In the genomic region with DNA sequence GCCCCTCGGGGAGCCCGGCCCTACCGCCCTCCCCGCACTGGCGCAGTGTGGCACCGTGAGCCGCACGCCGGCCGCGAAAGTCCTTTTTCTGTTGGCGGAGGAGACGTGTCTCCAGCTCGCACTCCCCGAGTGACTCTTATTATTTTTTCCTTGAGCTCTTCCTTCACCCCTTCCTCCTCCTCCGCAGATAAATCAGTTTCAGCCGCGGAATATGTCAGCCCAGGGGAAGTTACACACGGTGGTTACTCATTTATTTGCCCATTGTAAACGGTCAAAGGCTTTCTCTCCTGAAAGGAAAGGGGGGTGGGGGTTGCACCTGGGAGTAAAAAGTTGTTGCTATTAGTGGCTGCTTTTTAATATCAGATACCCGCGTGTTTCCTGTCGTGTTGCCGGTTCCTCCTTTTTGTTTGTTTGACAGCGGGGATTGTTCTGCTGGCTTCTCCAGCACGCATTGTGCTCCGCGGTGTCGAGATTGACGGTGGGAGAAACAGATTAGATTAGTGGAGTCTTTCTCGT, we compare ENCODE assay signal across 8 cellular contexts. TPM values are rescaled to one million over a fixed set of nuclear protein-coding genes. Genes with fewer than 3 reads are reported as not detected.
A peak's percentile ranks its signal among the peaks of the same experiment; 100 is the strongest.
DNase-seq lines count a peak whose midpoint lies in the region; ATAC-seq and TF ChIP-seq lines count a peak whose summit lies in the region.

No MANE protein-coding gene starts in this region.

- DNase-seq in H9 (no peak), NT2/D1 (ENCODE audit: low read depth, low spot score) (no peak), mammary epithelial cell (peak; percentile 60), lower leg skin (ENCODE audit: low spot score in 2 of 2) (peak in 1 of 2 donors; percentile 45), NCI-H2171 treated with DMSO at 0.1 percent for 48 hours (lab: John Stamatoyannopoulos, UW) (no peak)
- DNase-seq in stimulated activated naive CD8-positive, alpha-beta T cell treated with anti-CD3 and anti-CD28 coated beads, Interleukin-15, Interleukin-2, amounts not matched to agents 100 U/mL and 50 U/mL, for 24 hours, result peak; percentile 48

- H3K23me2 ChIP-seq in H9 (ENCODE audit: insufficient read length, low read depth, low read length, poor library complexity, severe bottlenecking), result peaks cover 17% of the 10 kb centered on the region

- no peaks in the 10 kb centered on the region for H3K79me1 ChIP-seq in H9 (ENCODE audit: insufficient read depth, low read depth, low read length, poor library complexity, severe bottlenecking)

- WGBS in H9 (ENCODE audit: extremely low coverage, insufficient read length, low lambda C conversion rate), result no CpG with 5 or more reads among the region's 31 CpGs
- 2% methylated on average over 14 of the region's 31 CpGs for WGBS in mammary epithelial cell (ENCODE audit: low coverage, missing lambda C conversion rate)
- 0 to 1% methylated on average over 25 to 31 of the region's 31 CpGs for WGBS in lower leg skin, 2 donors

- no peak overlapping the region for H4K5ac ChIP-seq in H9 (ENCODE audit: insufficient read length, low read depth, low read length)

- H2BK15ac ChIP-seq in H9 (ENCODE audit: low read depth, low read length), result no peak overlapping the region

- CTCF ChIA-PET in mammary epithelial cell (lab: Charles Lee; ENCODE audit: low non-redundant PET), result interaction anchor here (0.6 kb wide), 1 partner anchor 83 kb away, joined by 3 read pairs; no protein-coding TSS in a partner anchor

- no peak overlapping the region for H3K18ac ChIP-seq in H9 (ENCODE audit: insufficient read length, low read depth, low read length)

- H3K9ac ChIP-seq in H9 (ENCODE audit: extremely low read depth, insufficient read length, low read length) (peak overlapping the region; percentile 59), NT2/D1 (ENCODE audit: insufficient read length, low read depth) (peak overlapping the region; percentile 83), mammary epithelial cell (ENCODE audit: insufficient read depth, low read length) (peak overlapping the region; percentile 90)

- no peaks in the 10 kb centered on the region for H4K20me1 ChIP-seq in H9 (ENCODE audit: control insufficient read depth, insufficient read depth, insufficient read length)
- no peaks in the 10 kb centered on the region for H4K20me1 ChIP-seq in mammary epithelial cell (ENCODE audit: insufficient read depth, low read length)

- no peaks in the 10 kb centered on the region; a peak in 2 of 7 replicates for H3K36me3 Mint-ChIP-seq in H9 (ENCODE audit: insufficient read depth in 1 of 3, low read depth in 3 of 3)

- H2AK5ac ChIP-seq in H9 (ENCODE audit: insufficient read length, low read length), result no peak overlapping the region

- H3K4me1 Mint-ChIP-seq in H9, result peaks cover 68 to 73% of the 10 kb centered on the region in 2 experiments

- TF ChIP-seq CTCF in H9 (conservative IDR thresholded peaks at IDR 0.05), result no peak
- no peak for TF ChIP-seq CTCF in mammary epithelial cell (conservative IDR thresholded peaks at IDR 0.05 in 1 of 2, IDR thresholded peaks at IDR 0.05 in 1 of 2; ENCODE audit: extremely low read depth in 1 of 2, insufficient read depth in 1 of 2, low read depth in 1 of 2, low read length in 2 of 2)
- no peak for TF ChIP-seq CTCF in lower leg skin (IDR thresholded peaks at IDR 0.05)

- peak overlapping the region; percentile 75 for H3K4me2 ChIP-seq in H9 (ENCODE audit: insufficient read depth, insufficient read length, low read length)
- H3K4me2 ChIP-seq in mammary epithelial cell (ENCODE audit: insufficient read depth, low read depth, low read length), result peak overlapping the region; percentile 79

- H2BK120ac ChIP-seq in H9 (ENCODE audit: low read depth, low read length, poor library complexity, severe bottlenecking), result no peak overlapping the region

- H3K79me2 ChIP-seq in H9 (ENCODE audit: insufficient read depth, low read length), result peaks cover 38% of the 10 kb centered on the region; the same call in 1 of the 2 replicates
- H3K79me2 ChIP-seq in mammary epithelial cell (ENCODE audit: insufficient read depth, low read length), result peaks cover 81% of the 10 kb centered on the region

- in situ Hi-C loops in mammary epithelial cell (cut with MboI; ENCODE audit: low sequenced_read_pairs in 2 of 2), result loop anchor here in 1 of 2 donors (10.0 kb wide), 2 partner anchors 98 to 308 kb away; no protein-coding TSS in a partner anchor

- peaks cover 3% of the 10 kb centered on the region; the same call in 1 of the 2 replicates for H3K27me3 ChIP-seq in H9 (ENCODE audit: insufficient read depth, low read length)
- peaks cover 14% of the 10 kb centered on the region for H3K27me3 ChIP-seq in NT2/D1 (ENCODE audit: insufficient read depth, insufficient read length)
- H3K27me3 ChIP-seq in mammary epithelial cell (ENCODE audit: insufficient read depth, low read length), result no peaks in the 10 kb centered on the region

- H3K36me3 ChIP-seq in NT2/D1 (ENCODE audit: insufficient read depth, insufficient read length, low read length), result peaks cover 11% of the 10 kb centered on the region
- H3K36me3 ChIP-seq in mammary epithelial cell (ENCODE audit: insufficient read depth, low read length), result peaks cover 2% of the 10 kb centered on the region

- peak overlapping the region; percentile 45 to 97 (median 79); a peak in 6 of 7 replicates for H3K27ac Mint-ChIP-seq in H9

- H2BK12ac ChIP-seq in H9 (ENCODE audit: insufficient read length, low read depth, low read length), result no peak overlapping the region

- no peak overlapping the region for H3K56ac ChIP-seq in H9 (ENCODE audit: insufficient read length, low read depth, low read length)

- no peak for TF ChIP-seq POLR2A in lower leg skin (IDR thresholded peaks at IDR 0.05)

- no peak overlapping the region for H3T11ph ChIP-seq in H9 (ENCODE audit: low read length)

- H2BK20ac ChIP-seq in H9 (ENCODE audit: low read depth, low read length, poor library complexity, severe bottlenecking), result no peak overlapping the region

- H3K4me3 Mint-ChIP-seq in H9, result peak overlapping the region; percentile 93 to 99

- intact Hi-C loops in mammary epithelial cell (cut with micrococcal nuclease), result no loop called here
- intact Hi-C loops in lower leg skin (cut with DNase I; ENCODE audit: low total_unique reads), result no loop called here

- no peak overlapping the region for H2BK5ac ChIP-seq in H9 (ENCODE audit: insufficient read length, low read length)

- H3K23ac ChIP-seq in H9 (ENCODE audit: insufficient read length, low read depth, low read length), result no peak overlapping the region

- H2AFZ ChIP-seq in H9 (ENCODE audit: low read length), result no peak overlapping the region
- peak overlapping the region; percentile 19 for H2AFZ ChIP-seq in mammary epithelial cell (ENCODE audit: low read depth, low read length)

- peaks cover 16% of the 10 kb centered on the region for H3K4me1 ChIP-seq in H9 (ENCODE audit: insufficient read depth, low read length)
- no peaks in the 10 kb centered on the region for H3K4me1 ChIP-seq in NT2/D1 (ENCODE audit: insufficient read depth, insufficient read length)
- peaks cover 47% of the 10 kb centered on the region for H3K4me1 ChIP-seq in mammary epithelial cell (ENCODE audit: insufficient read depth, low read length)

- H3K9me3 Mint-ChIP-seq in H9, result peaks cover 0 to 2% of the 10 kb centered on the region in 2 experiments; a peak in 2 of 5 replicates

- dilution Hi-C loops in mammary epithelial cell (cut with HindIII; ENCODE audit: low sequenced_read_pairs), result no loop called here

- H3K9me3 ChIP-seq in H9 (ENCODE audit: control insufficient read depth, low read depth, low read length) (no peaks in the 10 kb centered on the region), NT2/D1 (ENCODE audit: insufficient read depth, low read length) (no peaks in the 10 kb centered on the region), mammary epithelial cell (replicated peaks; ENCODE audit: insufficient read depth, low read length) (no peaks in the 10 kb centered on the region)

- no peak overlapping the region for H4K8ac ChIP-seq in H9 (replicated peaks; ENCODE audit: insufficient read length, low read depth, low read length)

- H3K14ac ChIP-seq in H9 (ENCODE audit: insufficient read depth, low read length), result no peak overlapping the region

- H4K91ac ChIP-seq in H9 (ENCODE audit: insufficient read length, low read depth, low read length), result no peak overlapping the region

- peak overlapping the region; percentile 78 for H3K4me3 ChIP-seq in NT2/D1 (ENCODE audit: insufficient read length, low read depth)
- peak overlapping the region; percentile 70 to 90 (median 87) for H3K4me3 ChIP-seq in mammary epithelial cell (replicated peaks in 1 of 3; ENCODE audit: insufficient read depth in 1 of 3, low read depth in 2 of 3, low read length in 3 of 3)
- H3K4me3 ChIP-seq in lower leg skin (ENCODE audit: low read depth, poor library complexity, severe bottlenecking), result peak overlapping the region; percentile 89

- peaks cover 17% of the 10 kb centered on the region for H3K27me3 Mint-ChIP-seq in H9 (ENCODE audit: low read depth)

- H3K4ac ChIP-seq in H9 (ENCODE audit: low read depth, low read length), result no peak overlapping the region

- peak; percentile 24 for ATAC-seq in GM18502 (IDR thresholded peaks at IDR 0.05; ENCODE audit: poor library complexity, unreplicated experiment)
- ATAC-seq in stimulated activated naive CD8-positive, alpha-beta T cell treated with anti-CD3 and anti-CD28 coated beads, Interleukin-15, Interleukin-2, amounts not matched to agents 100 U/mL and 50 U/mL, for 24 hours, result peak; percentile 48
- no peak for ATAC-seq in HG03469 (IDR thresholded peaks at IDR 0.05; ENCODE audit: unreplicated experiment)

- BruUV-seq in mammary epithelial cell (replicated peaks; lab: Mats Ljungman, UMichigan), result no TSS peak

- H3K27ac ChIP-seq in H9 (ENCODE audit: insufficient read length, low read depth, low read length) (no peak overlapping the region), mammary epithelial cell (ENCODE audit: insufficient read depth, low read depth, low read length) (peak overlapping the region; percentile 80)

RNA-seq across cellular contexts. Expression of gene CRIM1, which starts 1.5 kb away (rescaled TPM):
- total RNA-seq in H9 (2021) (27.0 and 27.6 TPM in 2 replicates), mammary epithelial cell (100 to 1,000 TPM; 237 to 387 TPM), lower leg skin (100 to 1,000 TPM in 3 of 4 donors, 10 to 100 TPM in 1; 71.7 to 132 (median 118) TPM)
- 103 TPM for polyA plus RNA-seq in mammary epithelial cell
- polyA minus RNA-seq in mammary epithelial cell, result 304 TPM

Comparison
In these comparisons a context has a peak if more than half of its experiments do, and no peak if none do; other contexts are left out.
1. DNase-seq: peak in mammary epithelial cell (single experiment) and stimulated activated naive CD8-positive, alpha-beta T cell treated with anti-CD3 and anti-CD28 coated beads, Interleukin-15, Interleukin-2, amounts not matched to agents 100 U/mL and 50 U/mL, for 24 hours (single experiment); none in H9 (single experiment), NT2/D1 (single experiment) and NCI-H2171 treated with DMSO at 0.1 percent for 48 hours (single experiment).
2. Peak in every context shown above with its lines, with median percentiles within 50 percentile points of each other: H3K9ac ChIP-seq and H3K4me3 ChIP-seq.